18 cellular contexts compared by ENCODE assay signal in the genomic region with DNA sequence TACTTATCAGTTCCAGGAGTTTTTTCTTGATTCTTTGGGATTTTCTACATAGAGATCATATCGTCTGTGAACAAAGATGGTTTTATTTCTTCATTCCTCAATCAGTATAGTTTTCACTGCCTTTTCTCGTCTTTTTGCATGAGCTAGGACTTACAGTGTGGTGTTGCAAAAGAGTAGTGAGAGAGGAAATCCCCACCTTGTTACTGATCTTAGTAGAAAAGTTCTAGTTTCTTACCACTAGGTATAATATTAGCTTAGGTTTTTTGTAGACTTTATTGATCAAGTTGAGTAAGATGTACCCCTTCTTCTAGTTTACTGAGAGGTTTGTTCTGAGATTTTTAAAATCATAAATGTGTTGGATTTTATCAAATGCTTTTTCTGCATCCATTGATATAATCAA.
DNase-seq lines count a peak whose midpoint lies in the region; ATAC-seq and TF ChIP-seq lines count a peak whose summit lies in the region.
"Had no signal": no experiment of that assay in that cellular context is flagged by ENCODE, and none has a peak within 500 bp of the region (broad histone marks: within the 10 kb centered on the region; RNA-seq: fewer than 3 reads in every experiment).

No MANE protein-coding gene starts in this region.

- intact Hi-C loops in heart right ventricle (cut with DNase I) = no loop called here
- intact Hi-C loops in CD4-positive, alpha-beta memory T cell (cut with micrococcal nuclease) = no loop called here

- DNase-seq in heart right ventricle = no peak
- DNase-seq in GDM1 (lab: John Stamatoyannopoulos, UW) = no peak
- DNase-seq in nephron progenitor cell = no peak
- DNase-seq in CD4-positive, alpha-beta memory T cell = no peak
- DNase-seq: activated naive CD4-positive, alpha-beta T cell treated with Interleukin-2 at 50 U/mL for 16 hours; Caco-2; effector memory CD8-positive, alpha-beta T cell; foreskin fibroblast; lower lobe of right lung; NCI-H1048 had no signal

- peak; percentile 92 for ATAC-seq in GM18861 (IDR thresholded peaks at IDR 0.05; ENCODE audit: unreplicated experiment)
- peak; percentile 87 for ATAC-seq in GM21381 (IDR thresholded peaks at IDR 0.05; ENCODE audit: unreplicated experiment)
- ATAC-seq in HG02852 (IDR thresholded peaks at IDR 0.05; ENCODE audit: unreplicated experiment) = peak; percentile 70
- peak; percentile 95 for ATAC-seq in HG03439 (IDR thresholded peaks at IDR 0.05; ENCODE audit: unreplicated experiment)
- ATAC-seq in heart right ventricle = no peak
- ATAC-seq: effector memory CD8-positive, alpha-beta T cell; lower lobe of right lung; SK-N-SH treated with all-trans-retinoic acid at 6 μM for 48 hours had no signal

- peaks cover 38% of the 10 kb centered on the region for H3K9me3 Mint-ChIP-seq in nephron progenitor cell
- H3K9me3 Mint-ChIP-seq in CD4-positive, alpha-beta memory T cell = peaks cover 0 to 26% (median 18%) of the 10 kb centered on the region in 8 donors
- H3K9me3 Mint-ChIP-seq: type B pancreatic cell had no signal

- POLR2A ChIA-PET in CD4-positive, alpha-beta memory T cell (lab: Charles Lee; ENCODE audit: partially characterized antibody) = no interaction called here

- H3K4me3 ChIP-seq in heart right ventricle = no peak overlapping the region
- no peak overlapping the region for H3K4me3 ChIP-seq in CD4-positive, alpha-beta memory T cell (ENCODE audit: low read length in 2 of 2)
- H3K4me3 ChIP-seq: lower lobe of right lung, right atrium auricular region had no signal

- H3K27ac ChIP-seq in heart right ventricle = no peak overlapping the region
- H3K27ac ChIP-seq in CD4-positive, alpha-beta memory T cell (ENCODE audit: low read depth, low read length) = no peak overlapping the region
- H3K27ac ChIP-seq: lower lobe of right lung, right atrium auricular region had no signal

- CTCF ChIA-PET in CD4-positive, alpha-beta memory T cell (lab: Charles Lee; ENCODE audit: partially characterized antibody) = no interaction called here

- H3K27me3 Mint-ChIP-seq in nephron progenitor cell (ENCODE audit: low read depth, poor library complexity) = no peaks in the 10 kb centered on the region
- H3K27me3 Mint-ChIP-seq in CD4-positive, alpha-beta memory T cell = peaks cover 5 to 7% of the 10 kb centered on the region in 2 donors
- H3K27me3 Mint-ChIP-seq: type B pancreatic cell had no signal

- H3K4me1 ChIP-seq in heart right ventricle = no peaks in the 10 kb centered on the region
- H3K4me1 ChIP-seq in CD4-positive, alpha-beta memory T cell (ENCODE audit: insufficient read depth, low read length) = no peaks in the 10 kb centered on the region
- H3K4me1 ChIP-seq: Caco-2, lower lobe of right lung, right atrium auricular region had no signal

- no peaks in the 10 kb centered on the region for H3K36me3 ChIP-seq in heart right ventricle
- H3K36me3 ChIP-seq in CD4-positive, alpha-beta memory T cell (ENCODE audit: insufficient read depth, low read length) = no peaks in the 10 kb centered on the region
- H3K36me3 ChIP-seq: lower lobe of right lung, right atrium auricular region had no signal

- no peaks in the 10 kb centered on the region for H3K4me1 Mint-ChIP-seq in nephron progenitor cell
- no peaks in the 10 kb centered on the region for H3K4me1 Mint-ChIP-seq in CD4-positive, alpha-beta memory T cell
- H3K4me1 Mint-ChIP-seq: IgD-negative memory B cell had no signal

- TF ChIP-seq CTCF in heart right ventricle (IDR thresholded peaks at IDR 0.05) (no peak), nephron progenitor cell (IDR thresholded peaks at IDR 0.05) (no peak)

- H3K27me3 ChIP-seq in heart right ventricle = peaks cover 0 to 3% (median 0%) of the 10 kb centered on the region in 7 donors
- no peaks in the 10 kb centered on the region for H3K27me3 ChIP-seq in CD4-positive, alpha-beta memory T cell (ENCODE audit: insufficient read depth, low read length)
- H3K27me3 ChIP-seq: right atrium auricular region had no signal

- no peak overlapping the region for H3K27ac Mint-ChIP-seq in nephron progenitor cell
- no peak overlapping the region for H3K27ac Mint-ChIP-seq in CD4-positive, alpha-beta memory T cell
- H3K27ac Mint-ChIP-seq: effector memory CD8-positive, alpha-beta T cell; IgD-negative memory B cell; type B pancreatic cell had no signal

- no peak overlapping the region for H3K4me3 Mint-ChIP-seq in nephron progenitor cell
- no peak overlapping the region for H3K4me3 Mint-ChIP-seq in CD4-positive, alpha-beta memory T cell
- H3K4me3 Mint-ChIP-seq: effector memory CD8-positive, alpha-beta T cell; IgD-negative memory B cell; type B pancreatic cell had no signal

- H3K9me3 ChIP-seq in heart right ventricle = peaks cover 0 to 29% (median 0%) of the 10 kb centered on the region in 11 donors
- no peaks in the 10 kb centered on the region for H3K9me3 ChIP-seq in CD4-positive, alpha-beta memory T cell (ENCODE audit: control insufficient read depth in 1 of 2, low read length in 2 of 2)
- H3K9me3 ChIP-seq: Caco-2 had no signal

- no peaks in the 10 kb centered on the region for H3K36me3 Mint-ChIP-seq in nephron progenitor cell (ENCODE audit: low read depth)
- peaks cover 0 to 3% of the 10 kb centered on the region in 2 donors for H3K36me3 Mint-ChIP-seq in CD4-positive, alpha-beta memory T cell
- H3K36me3 Mint-ChIP-seq: IgD-negative memory B cell, type B pancreatic cell had no signal

- 88 to 91% methylated on average over 2 of the region's 2 CpGs for WGBS in heart right ventricle, 2 donors

Comparison
In these comparisons a context has a peak if more than half of its experiments do, and no peak if none do; other contexts are left out.
1. ATAC-seq: peak in GM18861 (single experiment), GM21381 (single experiment), HG02852 (single experiment) and HG03439 (single experiment); none in heart right ventricle (0 of 8).